ENCODE assay signal across 9 cellular contexts in the genomic region with DNA sequence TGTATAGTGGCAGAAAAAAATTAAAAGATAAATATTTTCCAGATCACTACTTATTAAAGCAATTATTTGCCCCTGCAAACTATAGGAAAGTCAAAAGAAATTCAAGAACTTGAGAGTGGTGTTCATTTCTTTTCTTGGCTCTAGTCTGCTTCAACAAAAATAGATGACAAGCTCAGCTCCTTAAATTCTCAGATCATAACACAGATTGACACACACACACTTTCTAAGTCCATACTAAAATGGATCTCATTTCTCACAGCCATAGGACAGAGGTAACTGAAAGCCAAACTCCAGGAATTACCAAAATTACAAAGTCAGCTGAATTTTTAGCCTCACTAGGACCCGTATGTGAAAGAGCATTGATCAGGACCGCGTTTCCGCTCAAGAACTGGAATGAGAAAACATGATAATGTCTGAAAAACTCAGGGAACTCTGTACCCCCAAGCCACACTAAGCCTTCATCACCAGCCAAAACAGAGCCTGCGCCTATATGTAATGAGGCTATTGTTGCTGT.
"Had no signal": no experiment of that assay in that cellular context is flagged by ENCODE, and none has a peak within 500 bp of the region (broad histone marks: within the 10 kb centered on the region; RNA-seq: fewer than 3 reads in every experiment).

No MANE protein-coding gene starts in this region.

- ATAC-seq: GM23338 had no signal

- FAIRE-seq: H1, H54 had no signal

- H3K27ac ChIP-seq: HL-60, KMS-11 had no signal

- H3K9ac ChIP-seq: KMS-11 had no signal

- DNase-seq: H9, HCEC 1CT, IMR-90, KBM-7 had no signal

- H3K4me2 ChIP-seq: GM23338, KMS-11 had no signal

- H3K4me3 ChIP-seq: GM23338 had no signal

- H2AFZ ChIP-seq: GM23338 had no signal
